20 cellular contexts compared by ENCODE assay signal in the genomic region with DNA sequence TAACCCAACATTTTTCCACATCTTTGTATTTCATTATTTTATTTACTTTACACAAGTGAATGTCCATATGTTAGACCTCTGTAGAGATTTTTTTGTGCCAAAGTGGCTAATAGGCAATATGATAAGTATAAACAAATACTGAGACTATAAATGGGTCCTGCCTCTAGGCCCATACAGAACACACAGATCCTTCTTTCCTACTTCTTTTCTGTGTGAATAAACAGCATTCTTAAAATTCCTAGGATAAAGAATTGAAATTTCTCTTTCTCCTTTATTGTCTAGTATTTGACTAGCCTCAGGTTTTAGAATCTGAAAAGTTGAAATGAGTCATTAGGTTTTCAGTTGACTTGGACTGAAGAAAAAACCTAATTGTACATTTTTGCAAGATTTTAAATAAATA. TPM values are rescaled to one million over a fixed set of nuclear protein-coding genes. Genes with fewer than 3 reads are reported as not detected.
DNase-seq lines count a peak whose midpoint lies in the region; ATAC-seq, FAIRE-seq and TF ChIP-seq lines count a peak whose summit lies in the region.
"Had no signal": no experiment of that assay in that cellular context is flagged by ENCODE, and none has a peak within 500 bp of the region (broad histone marks: within the 10 kb centered on the region; RNA-seq: fewer than 3 reads in every experiment).

No MANE protein-coding gene starts in this region.

- peak in 1 of 2 experiments; percentile 75 for DNase-seq in SJSA1 (ENCODE audit: low read depth in 1 of 2, low spot score in 2 of 2)
- DNase-seq in astrocyte (ENCODE audit: low read depth) = no peak
- no peak for DNase-seq in osteocyte (ENCODE audit: extremely low spot score, unreplicated experiment)
- DNase-seq in activated CD4-positive, alpha-beta memory T cell treated with anti-CD3 and anti-CD28 coated beads, Interleukin-2, amount 10 ng/mL, durations not matched to agents 7 days and 5 days = no peak
- DNase-seq: C1 segment of cervical spinal cord; CD4-positive, alpha-beta T cell; DMS79; GOT3; HCEC 1CT; HFFc6; KG1 had no signal

- no peaks in the 10 kb centered on the region for H3K79me2 ChIP-seq in astrocyte (ENCODE audit: insufficient read depth, low read length)

- H3K4me3 Mint-ChIP-seq in astrocyte (ENCODE audit: unreplicated experiment) = no peak overlapping the region
- no peak overlapping the region for H3K4me3 Mint-ChIP-seq in osteocyte (ENCODE audit: unreplicated experiment)
- no peak overlapping the region for H3K4me3 Mint-ChIP-seq in activated CD4-positive, alpha-beta memory T cell treated with anti-CD3 and anti-CD28 coated beads, Interleukin-2, amount 10 ng/mL, durations not matched to agents 7 days and 5 days
- H3K4me3 Mint-ChIP-seq: B cell; CD4-positive, alpha-beta T cell; HFFc6; IgD-negative memory B cell had no signal

- no peak for FAIRE-seq in astrocyte (lab: Jason Lieb, UNC)
- FAIRE-seq: A204.1, GM12878 had no signal

- no peak overlapping the region for H3K4me3 ChIP-seq in HUES48 (ENCODE audit: low read depth, low read length)
- H3K4me3 ChIP-seq in SJSA1 = no peak overlapping the region
- no peak overlapping the region for H3K4me3 ChIP-seq in astrocyte (ENCODE audit: insufficient read depth, low read depth, low read length)
- H3K4me3 ChIP-seq: GM12878 had no signal

- CTCF ChIA-PET in activated CD4-positive, alpha-beta memory T cell treated with anti-CD3 and anti-CD28 coated beads, Interleukin-2, amount 10 ng/mL, durations not matched to agents 7 days and 5 days (lab: Charles Lee) = no interaction called here

- H3K9me3 ChIP-seq in HUES48 (ENCODE audit: control insufficient read depth, insufficient read depth, low read length) = no peaks in the 10 kb centered on the region
- no peaks in the 10 kb centered on the region for H3K9me3 ChIP-seq in SJSA1 (replicated peaks)
- H3K9me3 ChIP-seq in astrocyte (ENCODE audit: insufficient read depth, low read depth, low read length) = no peaks in the 10 kb centered on the region

- peaks cover 15% of the 10 kb centered on the region for H3K4me1 Mint-ChIP-seq in astrocyte (ENCODE audit: low read depth, unreplicated experiment)
- H3K4me1 Mint-ChIP-seq in osteocyte (ENCODE audit: unreplicated experiment) = peaks cover 18% of the 10 kb centered on the region
- no peaks in the 10 kb centered on the region for H3K4me1 Mint-ChIP-seq in activated CD4-positive, alpha-beta memory T cell treated with anti-CD3 and anti-CD28 coated beads, Interleukin-2, amount 10 ng/mL, durations not matched to agents 7 days and 5 days
- H3K4me1 Mint-ChIP-seq: B cell, IgD-negative memory B cell had no signal

- H3K36me3 ChIP-seq in HUES48 (ENCODE audit: control insufficient read depth, insufficient read depth, low read length) (no peaks in the 10 kb centered on the region), SJSA1 (no peaks in the 10 kb centered on the region), astrocyte (ENCODE audit: insufficient read depth, low read length) (no peaks in the 10 kb centered on the region)

- H3K27ac ChIP-seq in HUES48 (ENCODE audit: low read depth, low read length) = peak overlapping the region; percentile 7
- H3K27ac ChIP-seq in SJSA1 = peak overlapping the region; percentile 72
- no peak overlapping the region for H3K27ac ChIP-seq in astrocyte (ENCODE audit: low read depth, low read length)
- H3K27ac ChIP-seq: HL-60 had no signal

- H3K9ac ChIP-seq in HUES48 (ENCODE audit: low read depth, low read length) = no peak overlapping the region
- no peak overlapping the region for H3K9ac ChIP-seq in astrocyte (ENCODE audit: low read length)

- H3K27ac Mint-ChIP-seq in astrocyte (ENCODE audit: unreplicated experiment) = peak overlapping the region; percentile 64
- peak overlapping the region; percentile 1 for H3K27ac Mint-ChIP-seq in osteocyte (ENCODE audit: unreplicated experiment)
- no peak overlapping the region for H3K27ac Mint-ChIP-seq in activated CD4-positive, alpha-beta memory T cell treated with anti-CD3 and anti-CD28 coated beads, Interleukin-2, amount 10 ng/mL, durations not matched to agents 7 days and 5 days
- H3K27ac Mint-ChIP-seq: B cell; CD4-positive, alpha-beta T cell; HFFc6; IgD-negative memory B cell had no signal

- no peaks in the 10 kb centered on the region for H3K9me3 Mint-ChIP-seq in astrocyte (ENCODE audit: unreplicated experiment)
- no peaks in the 10 kb centered on the region for H3K9me3 Mint-ChIP-seq in osteocyte (ENCODE audit: unreplicated experiment)
- H3K9me3 Mint-ChIP-seq in activated CD4-positive, alpha-beta memory T cell treated with anti-CD3 and anti-CD28 coated beads, Interleukin-2, amount 10 ng/mL, durations not matched to agents 7 days and 5 days = no peaks in the 10 kb centered on the region
- H3K9me3 Mint-ChIP-seq: CD4-positive, alpha-beta T cell had no signal

- no peak overlapping the region for H3K4me2 ChIP-seq in astrocyte (ENCODE audit: low read length)

- H2AFZ ChIP-seq in astrocyte (ENCODE audit: low read depth, low read length) = no peak overlapping the region

- H3K4me1 ChIP-seq in HUES48 (ENCODE audit: control insufficient read depth, insufficient read depth, low read length) (peaks cover 60% of the 10 kb centered on the region), SJSA1 (replicated peaks) (peaks cover 34% of the 10 kb centered on the region), astrocyte (ENCODE audit: insufficient read depth, low read length) (no peaks in the 10 kb centered on the region)

- H3K27me3 Mint-ChIP-seq in astrocyte (ENCODE audit: low read depth, unreplicated experiment) (no peaks in the 10 kb centered on the region), osteocyte (ENCODE audit: unreplicated experiment) (no peaks in the 10 kb centered on the region)
- H3K27me3 Mint-ChIP-seq in activated CD4-positive, alpha-beta memory T cell treated with anti-CD3 and anti-CD28 coated beads, Interleukin-2, amount 10 ng/mL, durations not matched to agents 7 days and 5 days = no peaks in the 10 kb centered on the region
- H3K27me3 Mint-ChIP-seq: B cell; CD4-positive, alpha-beta T cell; IgD-negative memory B cell had no signal

- H3K27me3 ChIP-seq in HUES48 (ENCODE audit: control insufficient read depth, insufficient read depth, low read length) (no peaks in the 10 kb centered on the region), SJSA1 (replicated peaks) (no peaks in the 10 kb centered on the region), astrocyte (ENCODE audit: insufficient read depth, low read length) (no peaks in the 10 kb centered on the region)

- no peaks in the 10 kb centered on the region for H3K36me3 Mint-ChIP-seq in astrocyte (ENCODE audit: low read depth, unreplicated experiment)
- no peaks in the 10 kb centered on the region for H3K36me3 Mint-ChIP-seq in osteocyte (ENCODE audit: unreplicated experiment)
- H3K36me3 Mint-ChIP-seq in activated CD4-positive, alpha-beta memory T cell treated with anti-CD3 and anti-CD28 coated beads, Interleukin-2, amount 10 ng/mL, durations not matched to agents 7 days and 5 days (ENCODE audit: low read depth) = no peaks in the 10 kb centered on the region
- H3K36me3 Mint-ChIP-seq: IgD-negative memory B cell had no signal

- no peaks in the 10 kb centered on the region for H4K20me1 ChIP-seq in astrocyte (ENCODE audit: insufficient read depth, low read length)

- POLR2A ChIA-PET in activated CD4-positive, alpha-beta memory T cell treated with anti-CD3 and anti-CD28 coated beads, Interleukin-2, amount 10 ng/mL, durations not matched to agents 7 days and 5 days (lab: Charles Lee) = no interaction called here

- no peak for TF ChIP-seq CTCF in astrocyte (IDR thresholded peaks at IDR 0.05; ENCODE audit: insufficient read depth, low read depth, low read length)
- no peak for TF ChIP-seq CTCF in osteocyte (IDR thresholded peaks at IDR 0.05)

- ATAC-seq in GM21526 (IDR thresholded peaks at IDR 0.05; ENCODE audit: low FRiP score, unreplicated experiment) (no peak), GM21786 (IDR thresholded peaks at IDR 0.05; ENCODE audit: unreplicated experiment) (no peak)
- ATAC-seq: GM12878 had no signal

RNA-seq across cellular contexts. Expression of a gene that starts 46.3 kb away (rescaled TPM):
- total RNA-seq in SJSA1 (2014; rRNA removed; shearing (Covaris generic)) = 1.7 and 2.9 TPM in 2 replicates
- 1.5 and 3.2 TPM in 2 replicates for total RNA-seq in astrocyte
- 0.11 TPM in 1 of 2 replicates, not detected in the other for total RNA-seq in osteocyte
- total RNA-seq in activated CD4-positive, alpha-beta memory T cell treated with anti-CD3 and anti-CD28 coated beads, Interleukin-2, amount 10 ng/mL, durations not matched to agents 7 days and 5 days = not detected
- total RNA-seq: B cell; CD4-positive, alpha-beta T cell; G401; GM12878; HFFc6 had no signal
